In genomic region chr6:163585932-163586437, GRCh38 we compare ENCODE assay signal across 12 cellular contexts.
DNase-seq lines count a peak whose midpoint lies in the region; ATAC-seq and TF ChIP-seq lines count a peak whose summit lies in the region.
"Had no signal": no experiment of that assay in that cellular context is flagged by ENCODE, and none has a peak within 500 bp of the region (broad histone marks: within the 10 kb centered on the region; RNA-seq: fewer than 3 reads in every experiment).

No MANE protein-coding gene starts in this region.

- H3K27me3 Mint-ChIP-seq in T-helper 17 cell: peaks cover 5% of the 10 kb centered on the region
- H3K27me3 Mint-ChIP-seq: natural killer cell treated with Interleukin-12 subunit alpha and Interleukin-12 subunit beta and Interleukin-15 and Interleukin-18, amount 100 ng/mL, for 72 hours had no signal

- H3K4me1 Mint-ChIP-seq in T-helper 17 cell: no peaks in the 10 kb centered on the region

- no peaks in the 10 kb centered on the region for H4K20me1 ChIP-seq in OCI-LY7 (ENCODE audit: insufficient read depth, low read length)

- H3K9ac ChIP-seq in skeletal muscle tissue (ENCODE audit: low read depth in 1 of 3, low read length in 3 of 3): peak overlapping the region in 2 of 3 donors; percentile 17 to 34

- ATAC-seq in heart left ventricle (peak; percentile 47 to 88 (median 82)), HG03342 (IDR thresholded peaks at IDR 0.05; ENCODE audit: unreplicated experiment) (no peak), T-helper 17 cell (no peak)
- ATAC-seq: natural killer cell treated with Interleukin-12 subunit alpha and Interleukin-12 subunit beta and Interleukin-15 and Interleukin-18, amount 100 ng/mL, for 72 hours had no signal

- no peak overlapping the region for H3K27ac Mint-ChIP-seq in T-helper 17 cell
- H3K27ac Mint-ChIP-seq: natural killer cell treated with Interleukin-12 subunit alpha and Interleukin-12 subunit beta and Interleukin-15 and Interleukin-18, amount 100 ng/mL, for 72 hours had no signal

- H3K9me3 ChIP-seq in HEK293 (ENCODE audit: control insufficient read depth, insufficient read depth, low read depth, low read length) (no peaks in the 10 kb centered on the region), heart left ventricle (peaks cover 0 to 7% (median 0%) of the 10 kb centered on the region in 12 donors), skeletal muscle tissue (ENCODE audit: control insufficient read depth in 3 of 3, low read length in 3 of 3) (peaks cover 0 to 3% (median 0%) of the 10 kb centered on the region in 3 donors), OCI-LY7 (ENCODE audit: low read length) (no peaks in the 10 kb centered on the region), T-helper 17 cell (ENCODE audit: control insufficient read depth, low read length, poor library complexity, severe bottlenecking) (no peaks in the 10 kb centered on the region)
- H3K9me3 ChIP-seq: testis had no signal

- no peaks in the 10 kb centered on the region for H3K4me1 ChIP-seq in HEK293 (ENCODE audit: control insufficient read depth, insufficient read depth, low read length)
- peaks cover 2 to 42% (median 19%) of the 10 kb centered on the region in 12 donors for H3K4me1 ChIP-seq in heart left ventricle
- peaks cover 20 to 41% (median 33%) of the 10 kb centered on the region in 3 donors for H3K4me1 ChIP-seq in skeletal muscle tissue (ENCODE audit: control insufficient read depth in 3 of 3, insufficient read depth in 3 of 3, low read length in 3 of 3)
- no peaks in the 10 kb centered on the region for H3K4me1 ChIP-seq in OCI-LY7 (ENCODE audit: insufficient read depth, low read length, poor library complexity, severe bottlenecking)
- H3K4me1 ChIP-seq: testis had no signal

- no peak overlapping the region for H3K4me3 Mint-ChIP-seq in T-helper 17 cell
- H3K4me3 Mint-ChIP-seq: natural killer cell treated with Interleukin-12 subunit alpha and Interleukin-12 subunit beta and Interleukin-15 and Interleukin-18, amount 100 ng/mL, for 72 hours had no signal

- POLR2A ChIA-PET in HEK293 (lab: Yijun Ruan, JAX) (no interaction called here), OCI-LY7 (lab: Charles Lee) (no interaction called here)

- H3K4me3 ChIP-seq in HEK293 (ENCODE audit: low read depth, low read length) (no peak overlapping the region), heart left ventricle (peak overlapping the region in 1 of 12 donors; percentile 15), skeletal muscle tissue (ENCODE audit: low read length in 3 of 3) (peak overlapping the region in 2 of 3 donors; percentile 6 to 49), OCI-LY7 (ENCODE audit: low read depth, low read length, poor library complexity, severe bottlenecking) (no peak overlapping the region)
- H3K4me3 ChIP-seq: testis had no signal

- no TSS peak for BruUV-seq in OCI-LY7 (replicated peaks; lab: Mats Ljungman, UMichigan)

- H2AFZ ChIP-seq in OCI-LY7 (ENCODE audit: low read length): no peak overlapping the region

- CTCF ChIA-PET in HEK293 (lab: Yijun Ruan, JAX): interaction anchor here (1.0 kb wide), 1 partner anchor 50 kb away, joined by 3 read pairs; no protein-coding TSS in a partner anchor
- CTCF ChIA-PET in OCI-LY7 (lab: Charles Lee; ENCODE audit: unreplicated experiment): no interaction called here

- H3K36me3 ChIP-seq in HEK293 (ENCODE audit: control insufficient read depth in 2 of 2, insufficient read depth in 1 of 2, low read length in 2 of 2) (no peaks in the 10 kb centered on the region), heart left ventricle (no peaks in the 10 kb centered on the region), skeletal muscle tissue (ENCODE audit: control insufficient read depth in 3 of 3, insufficient read depth in 3 of 3, low read length in 3 of 3) (no peaks in the 10 kb centered on the region), OCI-LY7 (ENCODE audit: insufficient read depth, low read length) (no peaks in the 10 kb centered on the region)

- no peaks in the 10 kb centered on the region for H3K9me2 ChIP-seq in OCI-LY7 (ENCODE audit: insufficient read depth, low read length)

- H3K36me3 Mint-ChIP-seq in T-helper 17 cell (ENCODE audit: low read depth): no peaks in the 10 kb centered on the region

- 9 to 18% (median 10%) methylated on average over 8 of the region's 8 CpGs for WGBS in heart left ventricle, 4 donors

- H3K27me3 ChIP-seq in heart left ventricle (no peaks in the 10 kb centered on the region), skeletal muscle tissue (ENCODE audit: control insufficient read depth in 3 of 3, insufficient read depth in 3 of 3, low read length in 3 of 3) (no peaks in the 10 kb centered on the region)
- H3K27me3 ChIP-seq: testis had no signal

- intact Hi-C loops in heart left ventricle (cut with DNase I): loop anchor here (5.0 to 10.0 kb wide), 10 partner anchors 116 to 521 kb away; no protein-coding TSS in a partner anchor
- intact Hi-C loops in OCI-LY7 (cut with micrococcal nuclease; ENCODE audit: unreplicated experiment): no loop called here

- H3K79me2 ChIP-seq in OCI-LY7 (ENCODE audit: insufficient read depth, low read depth, low read length): no peaks in the 10 kb centered on the region

- no peak overlapping the region for H3K4me2 ChIP-seq in OCI-LY7 (ENCODE audit: low read length)

- H3K27ac ChIP-seq in HEK293 (ENCODE audit: extremely low read depth, low read depth, low read length) (no peak overlapping the region), heart left ventricle (peak overlapping the region in 9 of 12 donors; percentile 12 to 64 (median 39)), skeletal muscle tissue (ENCODE audit: low read depth, low read length) (peak overlapping the region; percentile 66), OCI-LY7 (ENCODE audit: low read depth, low read length, poor library complexity, severe bottlenecking) (no peak overlapping the region)
- H3K27ac ChIP-seq: testis had no signal

- DNase-seq in T1000 (lab: John Stamatoyannopoulos, UW): peak; percentile 44
- DNase-seq in heart left ventricle: peak; percentile 54 to 82 (median 72)
- DNase-seq in activated CD4-positive, alpha-beta T cell treated with anti-CD3 and anti-CD28 coated beads, Interleukin-2, amount 50 U/mL, for 4 hours: no peak
- DNase-seq in OCI-LY7 (ENCODE audit: low spot score): no peak
- no peak for DNase-seq in T-helper 17 cell
- DNase-seq: central memory CD4-positive, alpha-beta T cell; T-helper 2 cell; testis had no signal

- TF ChIP-seq CTCF in HEK293 (tag by site-specific recombination; IDR thresholded peaks at IDR 0.05) (no peak), heart left ventricle (IDR thresholded peaks at IDR 0.05) (no peak), OCI-LY7 (conservative IDR thresholded peaks at IDR 0.05; ENCODE audit: low read length) (no peak)

- TF ChIP-seq POLR2A in heart left ventricle (IDR thresholded peaks at IDR 0.05): no peak

TF ChIP-seq in HEK293, 187 proteins besides CTCF, POLR2A, EP300 and RAD21 (continues in another document):
- TF ChIP-seq ZNF660 (tag by site-specific recombination; IDR thresholded peaks at IDR 0.05): peak; percentile 66
- 0 out of 2 replicates have a peak, but pooled peaks have one; percentile 21 for TF ChIP-seq PATZ1 (tag by site-specific recombination; IDR thresholded peaks at IDR 0.05)
- 0 out of 2 replicates have a peak, but pooled peaks have one; percentile 16 for TF ChIP-seq SP7 (tag by site-specific recombination; IDR thresholded peaks at IDR 0.05)
- peak; percentile 37 for TF ChIP-seq PRDM10 (tag by site-specific recombination; IDR thresholded peaks at IDR 0.05)
- TF ChIP-seq ZEB2 (tag by site-specific recombination; IDR thresholded peaks at IDR 0.05): no peak
- TF ChIP-seq ZNF16 (tag by site-specific recombination; IDR thresholded peaks at IDR 0.05; ENCODE audit: low read depth): no peak
- no peak for TF ChIP-seq OVOL3 (tag by site-specific recombination; IDR thresholded peaks at IDR 0.05)
- TF ChIP-seq FEZF1 (tag by site-specific recombination; IDR thresholded peaks at IDR 0.05): peak; percentile 28; the same call in 1 of the 2 replicates
- TF ChIP-seq ZNF248 (tag by site-specific recombination; IDR thresholded peaks at IDR 0.05): no peak

Comparison
In these comparisons a context has a peak if more than half of its experiments do, and no peak if none do; other contexts are left out.
1. H3K27ac ChIP-seq: peak in heart left ventricle (9 of 12) and skeletal muscle tissue (single experiment); none in HEK293 (single experiment) and OCI-LY7 (single experiment).
2. H3K4me3 ChIP-seq: peak in skeletal muscle tissue (2 of 3); none in HEK293 (single experiment) and OCI-LY7 (single experiment).
3. DNase-seq: peak in T1000 (single experiment) and heart left ventricle (5 of 5); none in activated CD4-positive, alpha-beta T cell treated with anti-CD3 and anti-CD28 coated beads, Interleukin-2, amount 50 U/mL, for 4 hours (0 of 2), OCI-LY7 (single experiment) and T-helper 17 cell (0 of 3).
4. ATAC-seq: peak in heart left ventricle (4 of 4); none in HG03342 (single experiment) and T-helper 17 cell (single experiment).